In the genomic region with DNA sequence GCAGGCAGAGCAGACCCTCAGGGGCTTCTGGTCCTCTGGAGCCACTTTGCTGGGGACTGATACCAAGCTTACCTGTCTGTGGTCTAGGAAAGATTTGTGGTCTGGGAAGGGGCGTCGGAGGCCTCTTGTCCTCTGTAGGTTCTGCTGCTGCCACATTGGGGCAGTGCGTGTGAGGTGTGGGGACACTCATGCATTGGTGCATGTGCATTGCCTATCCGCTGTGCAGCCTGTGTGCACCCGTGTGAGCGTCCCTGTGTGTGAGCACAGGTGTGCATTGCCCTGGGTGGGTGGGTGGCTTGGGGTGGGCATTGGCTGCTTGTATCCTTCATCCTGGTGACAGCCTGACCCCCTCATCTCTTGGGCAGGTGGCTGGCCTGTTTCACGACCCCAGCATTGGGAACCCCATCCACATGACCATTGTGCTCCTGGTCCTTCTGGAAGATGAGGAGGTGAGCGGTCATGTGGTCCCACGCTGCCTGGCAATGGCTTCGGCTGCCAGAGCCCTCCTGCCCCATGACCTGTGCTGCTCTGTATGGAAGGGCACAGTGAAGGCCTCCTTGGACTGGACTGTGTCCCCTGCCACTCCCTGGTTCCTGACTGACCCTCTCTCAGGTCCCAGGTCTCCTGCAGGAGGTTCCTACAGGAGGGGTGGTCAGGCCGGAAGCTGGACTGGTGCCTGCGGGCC, we compare ENCODE assay signal across 20 cellular contexts.
"Had no signal": no experiment of that assay in that cellular context is flagged by ENCODE, and none has a peak within 500 bp of the region (broad histone marks: within the 10 kb centered on the region; RNA-seq: fewer than 3 reads in every experiment).

No MANE protein-coding gene starts in this region.

- DNase-seq: colonic mucosa; dermis blood vessel endothelial cell; foreskin melanocyte; left lung; mesenchymal stem cell; midbrain; occipital lobe; pancreas; right lobe of liver; stimulated activated CD4-positive, alpha-beta T cell treated with anti-CD3 and anti-CD28 coated beads, Interleukin-2, amount 100 ng/mL, for 24 hours; stimulated activated CD4-positive, alpha-beta T cell treated with anti-CD3 and anti-CD28 coated beads, Interleukin-4, amount 100 ng/mL, for 4 hours; stimulated activated naive B cell treated with anti-CD40 and anti-IgM and Interleukin-4, amounts not matched to agents 10 μg/mL and 1 μg/mL and 100 μg/mL, for 72 hours; stimulated activated naive CD8-positive, alpha-beta T cell treated with anti-CD3 and anti-CD28 coated beads, Interleukin-15, amount 100 ng/mL, for 72 hours; testis had no signal

- H3K4me2 ChIP-seq: hepatocyte, neural progenitor cell had no signal

- H3K27ac ChIP-seq: colonic mucosa, hepatocyte, left lung, neural progenitor cell, pancreas, prostate gland, right lobe of liver, skin epidermis, testis, tibial nerve had no signal

- H3K9me3 ChIP-seq: colonic mucosa, left lung, pancreas, prostate gland, right lobe of liver, testis, tibial nerve had no signal

- ATAC-seq: left lung, pancreas, right lobe of liver had no signal

- H2AFZ ChIP-seq: hepatocyte, neural progenitor cell had no signal

- H3K36me3 ChIP-seq: colonic mucosa, left lung, neural progenitor cell, pancreas, prostate gland, right lobe of liver, tibial nerve had no signal

- H3K4me1 ChIP-seq: colonic mucosa, left lung, neural progenitor cell, pancreas, prostate gland, right lobe of liver, testis, tibial nerve had no signal

- H3K4me3 ChIP-seq: colonic mucosa, hepatocyte, left lung, lung, neural progenitor cell, pancreas, prostate gland, right lobe of liver, skin epidermis, testis, tibial nerve had no signal

- H3K79me2 ChIP-seq: hepatocyte had no signal

- H3K9ac ChIP-seq: neural progenitor cell had no signal

- H3K27me3 ChIP-seq: colonic mucosa, hepatocyte, left lung, neural progenitor cell, pancreas, right lobe of liver, testis, tibial nerve had no signal
